Comparison of ENCODE assay signal across 1 cellular context in genomic region chr7:1536768-1537630, GRCh38.
TF ChIP-seq lines count a peak whose summit lies in the region.

No MANE protein-coding gene starts in this region.

TF ChIP-seq in HepG2, 621 proteins besides CTCF, POLR2A, EP300 and RAD21 (continued from another document and continues in another):
- TF ChIP-seq PITX1 (CRISPR knock-in tag; IDR thresholded peaks at IDR 0.05): 0 out of 2 replicates have a peak, but pooled peaks have one; percentile 30
- TF ChIP-seq ELF3 (CRISPR knock-in tag; IDR thresholded peaks at IDR 0.05): peak; percentile 47; the same call in 1 of the 2 replicates
- no peak for TF ChIP-seq ZNF333 (CRISPR knock-in tag; IDR thresholded peaks at IDR 0.05; ENCODE audit: borderline replicate concordance)
- no peak for TF ChIP-seq FOXA1 (IDR thresholded peaks at IDR 0.05)
- peak; percentile 97 for TF ChIP-seq FOXA1 (CRISPR knock-in tag; IDR thresholded peaks at IDR 0.05)
- TF ChIP-seq ZNF12 (CRISPR knock-in tag; IDR thresholded peaks at IDR 0.05): no peak
- peak; percentile 98 for TF ChIP-seq ZBTB7B (CRISPR knock-in tag; IDR thresholded peaks at IDR 0.05)
- TF ChIP-seq ZNF577 (CRISPR knock-in tag; IDR thresholded peaks at IDR 0.05; ENCODE audit: borderline replicate concordance, low read depth): no peak
- TF ChIP-seq HOXA5 (CRISPR knock-in tag; IDR thresholded peaks at IDR 0.05): peak; percentile 34; the same call in 1 of the 2 replicates
- TF ChIP-seq ARID2 (CRISPR knock-in tag; IDR thresholded peaks at IDR 0.05; ENCODE audit: borderline replicate concordance): no peak
- TF ChIP-seq ZNF160 (CRISPR knock-in tag; IDR thresholded peaks at IDR 0.05): no peak
- TF ChIP-seq ZNF776 (CRISPR knock-in tag; IDR thresholded peaks at IDR 0.05): 0 out of 2 replicates have a peak, but pooled peaks have one; percentile 32
- TF ChIP-seq PAF1 (CRISPR knock-in tag; IDR thresholded peaks at IDR 0.05): no peak
- TF ChIP-seq ZBTB3 (CRISPR knock-in tag; IDR thresholded peaks at IDR 0.05; ENCODE audit: borderline replicate concordance, low read depth): peak; percentile 48; the same call in 1 of the 2 replicates
- no peak; the same call in 1 of the 2 replicates for TF ChIP-seq ZNF281 (CRISPR knock-in tag; IDR thresholded peaks at IDR 0.05; ENCODE audit: borderline replicate concordance)
- TF ChIP-seq SRSF1 (optimal IDR thresholded peaks at IDR 0.05; ENCODE audit: low read depth, low read length): no peak
- TF ChIP-seq ZNF558 (CRISPR knock-in tag; IDR thresholded peaks at IDR 0.05; ENCODE audit: borderline replicate concordance): no peak
- no peak for TF ChIP-seq ZNF644 (CRISPR knock-in tag; IDR thresholded peaks at IDR 0.05; ENCODE audit: low read depth)
- TF ChIP-seq HDAC2 (CRISPR knock-in tag; IDR thresholded peaks at IDR 0.05): peak; percentile 96
- TF ChIP-seq THYN1 (CRISPR knock-in tag; IDR thresholded peaks at IDR 0.05; ENCODE audit: borderline replicate concordance, low read depth): no peak
- TF ChIP-seq GATA4 (IDR thresholded peaks at IDR 0.05; ENCODE audit: borderline replicate concordance, low read depth): no peak
- no peak for TF ChIP-seq PAX8 (CRISPR knock-in tag; IDR thresholded peaks at IDR 0.05; ENCODE audit: borderline replicate concordance)
- TF ChIP-seq MIER2 (CRISPR knock-in tag; IDR thresholded peaks at IDR 0.05): no peak
- no peak; the same call in 1 of the 2 replicates for TF ChIP-seq ZBTB43 (CRISPR knock-in tag; conservative IDR thresholded peaks at IDR 0.05)
- TF ChIP-seq ZNF562 (CRISPR knock-in tag; IDR thresholded peaks at IDR 0.05; ENCODE audit: borderline replicate concordance): no peak
- TF ChIP-seq GMEB1 (CRISPR knock-in tag; IDR thresholded peaks at IDR 0.05; ENCODE audit: borderline replicate concordance): peak; percentile 74
- TF ChIP-seq ZNF768 (CRISPR knock-in tag; IDR thresholded peaks at IDR 0.05): peak; percentile 33
- no peak for TF ChIP-seq PAWR (CRISPR knock-in tag; IDR thresholded peaks at IDR 0.05; ENCODE audit: borderline replicate concordance)
- TF ChIP-seq ZBTB20 (CRISPR knock-in tag; IDR thresholded peaks at IDR 0.05; ENCODE audit: borderline replicate concordance, low read depth): no peak
- TF ChIP-seq ZNF318 (CRISPR knock-in tag; IDR thresholded peaks at IDR 0.05): no peak
- no peak for TF ChIP-seq ZNF362 (CRISPR knock-in tag; IDR thresholded peaks at IDR 0.05; ENCODE audit: borderline replicate concordance)
- TF ChIP-seq ZNF83 (CRISPR knock-in tag; IDR thresholded peaks at IDR 0.05; ENCODE audit: borderline replicate concordance): no peak
- no peak for TF ChIP-seq CBFB (CRISPR knock-in tag; IDR thresholded peaks at IDR 0.05)
- TF ChIP-seq ZNF597 (CRISPR knock-in tag; IDR thresholded peaks at IDR 0.05): no peak
- no peak for TF ChIP-seq ZNF207 (IDR thresholded peaks at IDR 0.05; ENCODE audit: borderline replicate concordance)
- no peak for TF ChIP-seq PBX2 (CRISPR knock-in tag; IDR thresholded peaks at IDR 0.05)
- TF ChIP-seq ZBTB37 (CRISPR knock-in tag; IDR thresholded peaks at IDR 0.05): peak; percentile 81; the same call in 1 of the 2 replicates
- TF ChIP-seq ZSCAN9 (CRISPR knock-in tag; IDR thresholded peaks at IDR 0.05; ENCODE audit: borderline replicate concordance): peak; percentile 57; the same call in 1 of the 2 replicates
- peak; percentile 56 for TF ChIP-seq DBP (CRISPR knock-in tag; IDR thresholded peaks at IDR 0.05; ENCODE audit: not compliant biosample characterization)
- no peak for TF ChIP-seq DDIT3 (CRISPR knock-in tag; IDR thresholded peaks at IDR 0.05)
- peak; percentile 69; the same call in 1 of the 2 replicates for TF ChIP-seq ZFP90 (CRISPR knock-in tag; IDR thresholded peaks at IDR 0.05; ENCODE audit: borderline replicate concordance)
- no peak for TF ChIP-seq HNRNPUL1 (IDR thresholded peaks at IDR 0.05; ENCODE audit: low read depth, low read length)
- TF ChIP-seq REXO4 (CRISPR knock-in tag; IDR thresholded peaks at IDR 0.05; ENCODE audit: borderline replicate concordance): no peak
